19 cellular contexts compared by ENCODE assay signal in genomic region chr3:177439729-177440269, GRCh38.
DNase-seq lines count a peak whose midpoint lies in the region; ATAC-seq and TF ChIP-seq lines count a peak whose summit lies in the region.
"Had no signal": no experiment of that assay in that cellular context is flagged by ENCODE, and none has a peak within 500 bp of the region (broad histone marks: within the 10 kb centered on the region; RNA-seq: fewer than 3 reads in every experiment).

No MANE protein-coding gene starts in this region.

- 74% methylated on average over 3 of the region's 3 CpGs for WGBS in right cardiac atrium

- H3K4me3 ChIP-seq in adipocyte (ENCODE audit: low read length) (peak overlapping the region; percentile 4), fibroblast of lung (replicated peaks in 1 of 4; ENCODE audit: control extremely low read depth in 1 of 4, insufficient read depth in 1 of 4, low read depth in 3 of 4, low read length in 4 of 4) (no peak overlapping the region), right cardiac atrium (ENCODE audit: low read length) (no peak overlapping the region)

- H3K27ac ChIP-seq in fibroblast of lung (ENCODE audit: insufficient read depth, low read length) = no peak overlapping the region
- H3K27ac ChIP-seq in right cardiac atrium (ENCODE audit: low read length) = no peak overlapping the region
- H3K27ac ChIP-seq: RWPE1 had no signal

- H3K4me3 Mint-ChIP-seq in nephron = no peak overlapping the region
- H3K4me3 Mint-ChIP-seq: B cell; CD4-positive, CD25-positive, alpha-beta regulatory T cell; H9; IgD-negative memory B cell had no signal

- intact Hi-C loops in right cardiac atrium (cut with DNase I) = no loop called here

- H3K36me3 Mint-ChIP-seq in nephron (ENCODE audit: low read depth) = no peaks in the 10 kb centered on the region
- H3K36me3 Mint-ChIP-seq: CD4-positive, CD25-positive, alpha-beta regulatory T cell had no signal

- H3K4me2 ChIP-seq in fibroblast of lung (ENCODE audit: extremely low read depth, insufficient read depth, low read length) = peak overlapping the region; percentile 44

- H3K9me3 ChIP-seq in adipocyte (ENCODE audit: control insufficient read depth, low read length) (no peaks in the 10 kb centered on the region), fibroblast of lung (ENCODE audit: control insufficient read depth, insufficient read depth, low read depth, low read length) (no peaks in the 10 kb centered on the region), right cardiac atrium (ENCODE audit: control insufficient read depth, low read length) (no peaks in the 10 kb centered on the region)

- H3K27ac Mint-ChIP-seq in nephron = peak overlapping the region; percentile 56 to 87 (median 85)
- H3K27ac Mint-ChIP-seq: B cell, IgD-negative memory B cell had no signal

- ATAC-seq in HG03039 (IDR thresholded peaks at IDR 0.05; ENCODE audit: unreplicated experiment) = no peak
- no peak for ATAC-seq in right cardiac atrium

- H3K4me1 Mint-ChIP-seq in nephron = peaks cover 37% of the 10 kb centered on the region
- H3K4me1 Mint-ChIP-seq: H9 had no signal

- H3K36me3 ChIP-seq in adipocyte (ENCODE audit: control insufficient read depth, insufficient read depth, low read length, severe bottlenecking) (no peaks in the 10 kb centered on the region), fibroblast of lung (ENCODE audit: control insufficient read depth, insufficient read depth, low read length) (no peaks in the 10 kb centered on the region)

- H2AFZ ChIP-seq in fibroblast of lung (ENCODE audit: low read length) = no peak overlapping the region

- no peaks in the 10 kb centered on the region for H3K27me3 Mint-ChIP-seq in nephron (ENCODE audit: low read depth)
- H3K27me3 Mint-ChIP-seq: B cell; CD4-positive, CD25-positive, alpha-beta regulatory T cell; IgD-negative memory B cell had no signal

- no peaks in the 10 kb centered on the region for H3K79me2 ChIP-seq in fibroblast of lung (ENCODE audit: control insufficient read depth, insufficient read depth, low read length)

- no peaks in the 10 kb centered on the region for H3K9me3 Mint-ChIP-seq in nephron
- H3K9me3 Mint-ChIP-seq: CD4-positive, CD25-positive, alpha-beta regulatory T cell; H9; IgD-negative memory B cell had no signal

- TF ChIP-seq CTCF in fibroblast of lung (conservative IDR thresholded peaks at IDR 0.05 in 1 of 2, IDR thresholded peaks at IDR 0.05 in 1 of 2; ENCODE audit: low read depth in 1 of 2, low read length in 2 of 2) (no peak), nephron (IDR thresholded peaks at IDR 0.05; ENCODE audit: unreplicated experiment in 3 of 3) (no peak)

- H3K27me3 ChIP-seq in adipocyte (replicated peaks; ENCODE audit: control insufficient read depth, insufficient read depth, low read length) = no peaks in the 10 kb centered on the region
- no peaks in the 10 kb centered on the region for H3K27me3 ChIP-seq in fibroblast of lung (ENCODE audit: control insufficient read depth, insufficient read depth, low read length)
- H3K27me3 ChIP-seq in right cardiac atrium (ENCODE audit: control insufficient read depth, insufficient read depth) = no peaks in the 10 kb centered on the region

- H3K4me1 ChIP-seq in adipocyte (ENCODE audit: control insufficient read depth, insufficient read depth, low read length) (peaks cover 52% of the 10 kb centered on the region), fibroblast of lung (ENCODE audit: control insufficient read depth, extremely low read depth, insufficient read depth, low read length) (peaks cover 2% of the 10 kb centered on the region), right cardiac atrium (ENCODE audit: control insufficient read depth, insufficient read depth, low read length) (no peaks in the 10 kb centered on the region)

- H3K9ac ChIP-seq in adipocyte (ENCODE audit: low read length) (no peak overlapping the region), fibroblast of lung (ENCODE audit: insufficient read depth, low read length) (no peak overlapping the region)

- DNase-seq in adipocyte (ENCODE audit: low read depth) (no peak), fibroblast of lung (ENCODE audit: low read depth in 2 of 2) (peak; percentile 55 to 73), T-helper 2 cell (no peak), T1000 (lab: John Stamatoyannopoulos, UW) (no peak), right cardiac atrium (no peak)
- DNase-seq: CD4-positive, CD25-positive, alpha-beta regulatory T cell; H9; Kasumi-1; MV-4-11; NCI-H1417; NCI-H2029; NCI-H510A; NCI-H82; PC-3 had no signal

- no peaks in the 10 kb centered on the region for H4K20me1 ChIP-seq in fibroblast of lung (ENCODE audit: control insufficient read depth, extremely low read depth, insufficient read depth, low read length)

Comparison
In these comparisons a context has a peak if more than half of its experiments do, and no peak if none do; other contexts are left out.
1. DNase-seq: peak in fibroblast of lung (2 of 2); none in adipocyte (single experiment), T-helper 2 cell (0 of 5), T1000 (single experiment) and right cardiac atrium (0 of 3).